11 cellular contexts compared by ENCODE assay signal in the genomic region with DNA sequence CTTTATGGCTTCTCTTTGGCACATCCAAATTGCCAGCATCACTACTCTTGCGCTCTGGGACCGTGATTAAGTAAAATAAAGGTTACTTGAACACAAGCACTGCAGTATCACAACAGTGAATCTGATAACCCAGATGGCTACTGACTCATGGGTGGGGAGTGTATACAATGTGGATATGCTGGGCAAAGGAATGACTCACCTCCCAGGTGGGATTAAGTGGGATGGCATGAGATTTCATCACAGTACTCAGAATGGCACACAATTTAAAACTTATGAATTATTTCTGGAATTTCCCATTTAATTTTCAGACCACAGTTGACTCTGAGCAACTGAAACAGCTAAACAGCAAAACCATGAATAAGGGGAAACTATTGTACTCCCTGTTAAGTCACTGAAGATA. TPM values are rescaled to one million over a fixed set of nuclear protein-coding genes. Genes with fewer than 3 reads are reported as not detected.
A peak's percentile ranks its signal among the peaks of the same experiment; 100 is the strongest.
DNase-seq lines count a peak whose midpoint lies in the region; FAIRE-seq and TF ChIP-seq lines count a peak whose summit lies in the region.
"Had no signal": no experiment of that assay in that cellular context is flagged by ENCODE, and none has a peak within 500 bp of the region (broad histone marks: within the 10 kb centered on the region; RNA-seq: fewer than 3 reads in every experiment).

No MANE protein-coding gene starts in this region.

- peaks cover 7% of the 10 kb centered on the region for H3K36me3 Mint-ChIP-seq in chondrocyte (ENCODE audit: low read depth)

- TF ChIP-seq CTCF in NB4 (IDR thresholded peaks at IDR 0.05; ENCODE audit: low read depth, low read length): no peak
- TF ChIP-seq CTCF in bronchial epithelial cell (IDR thresholded peaks at IDR 0.05; ENCODE audit: insufficient read depth, low read length, severe bottlenecking): no peak
- TF ChIP-seq CTCF in chondrocyte (IDR thresholded peaks at IDR 0.05): no peak
- no peak for TF ChIP-seq CTCF in GM13977 (IDR thresholded peaks at IDR 0.05; ENCODE audit: extremely low read depth, insufficient read depth, missing control alignments)

- no peaks in the 10 kb centered on the region for H3K36me3 ChIP-seq in bronchial epithelial cell (ENCODE audit: control insufficient read depth, insufficient read depth, low read length)

- in situ Hi-C loops in GM13977 (cut with MboI; ENCODE audit: low pct_unique_long_range_greater_than_20kb, low sequenced_read_pairs, unreplicated experiment): loop anchor here (25.0 kb wide), 1 partner anchor 150 kb away; no protein-coding TSS in a partner anchor

- H3K4me3 ChIP-seq in NB4 (ENCODE audit: low read depth, low read length) (no peak overlapping the region), bronchial epithelial cell (ENCODE audit: low read depth, low read length) (no peak overlapping the region)
- H3K4me3 ChIP-seq: BLaER1 treated with 17β-estradiol and CSF1 and Interleukin-3, amounts not matched to agents 10 nM and 100 nM; gastroesophageal sphincter had no signal

- H3K27me3 Mint-ChIP-seq in chondrocyte (ENCODE audit: low read depth): no peaks in the 10 kb centered on the region
- H3K27me3 Mint-ChIP-seq: naive B cell had no signal

- FAIRE-seq in bronchial epithelial cell (lab: Jason Lieb, UNC): no peak

- no peaks in the 10 kb centered on the region for H3K27me3 ChIP-seq in bronchial epithelial cell (ENCODE audit: control insufficient read depth, insufficient read depth, low read length)
- H3K27me3 ChIP-seq: BLaER1 treated with 17β-estradiol and CSF1 and Interleukin-3, amounts not matched to agents 10 nM and 100 nM; gastroesophageal sphincter had no signal

- H3K9me3 Mint-ChIP-seq in chondrocyte (ENCODE audit: low read depth): no peaks in the 10 kb centered on the region
- H3K9me3 Mint-ChIP-seq: naive B cell had no signal

- H3K4me3 Mint-ChIP-seq in chondrocyte (ENCODE audit: unreplicated experiment): no peak overlapping the region
- H3K4me3 Mint-ChIP-seq: naive B cell had no signal

- H3K4me1 Mint-ChIP-seq in chondrocyte (ENCODE audit: low read depth): peaks cover 26% of the 10 kb centered on the region

- TF ChIP-seq POLR2A in NB4 (IDR thresholded peaks at IDR 0.05; ENCODE audit: extremely low read depth, insufficient read length): no peak

- no peak overlapping the region for H3K27ac Mint-ChIP-seq in chondrocyte (ENCODE audit: unreplicated experiment)
- H3K27ac Mint-ChIP-seq: naive B cell had no signal

- peak; percentile 9 for DNase-seq in activated CD8-positive, alpha-beta memory T cell treated with anti-CD3 and anti-CD28 coated beads, Interleukin-2, amount 50 U/mL, for 24 hours (ENCODE audit: extremely low read depth)
- no peak for DNase-seq in activated CD8-positive, alpha-beta memory T cell treated with anti-CD3 and anti-CD28 coated beads, Interleukin-2, amount 50 U/mL, for 4 hours
- DNase-seq in NB4 (ENCODE audit: low read depth) (peak; percentile 2), bronchial epithelial cell (ENCODE audit: low read depth) (peak; percentile 98), renal cortical epithelial cell (ENCODE audit: low read depth) (peak; percentile 84), chondrocyte (ENCODE audit: low spot score) (no peak), GM13977 (ENCODE audit: low spot score) (no peak), GDM1 (lab: John Stamatoyannopoulos, UW) (no peak)
- DNase-seq: naive B cell had no signal

RNA-seq across cellular contexts. Expression of a gene that starts 4.3 kb away (rescaled TPM):
- total RNA-seq in bronchial epithelial cell: 40.0 and 41.0 TPM in 2 replicates
- total RNA-seq in renal cortical epithelial cell: 53.7 and 55.4 TPM in 2 replicates
- 17.0 to 28.5 TPM (median 18.2 TPM) in 3 replicates for total RNA-seq in chondrocyte

RNA-seq across cellular contexts. Expression of a gene that starts 4.5 kb away (rescaled TPM):
- 77.9 and 99.9 TPM in 2 replicates for total RNA-seq in bronchial epithelial cell
- 129 and 160 TPM in 2 replicates for total RNA-seq in renal cortical epithelial cell
- total RNA-seq in chondrocyte: 37.8 to 52.1 TPM (median 45.5 TPM) in 3 replicates

Comparison
In these comparisons a context has a peak if more than half of its experiments do, and no peak if none do; other contexts are left out.
1. DNase-seq: peak in activated CD8-positive, alpha-beta memory T cell treated with anti-CD3 and anti-CD28 coated beads, Interleukin-2, amount 50 U/mL, for 24 hours (single experiment), NB4 (single experiment), bronchial epithelial cell (single experiment) and renal cortical epithelial cell (single experiment); none in activated CD8-positive, alpha-beta memory T cell treated with anti-CD3 and anti-CD28 coated beads, Interleukin-2, amount 50 U/mL, for 4 hours (single experiment), chondrocyte (single experiment), GM13977 (single experiment) and GDM1 (single experiment).